ENCODE assay signal across 9 cellular contexts in genomic region chr1:154434346-154435075, GRCh38. TPM values are rescaled to one million over a fixed set of nuclear protein-coding genes. Genes with fewer than 3 reads are reported as not detected.
DNase-seq lines count a peak whose midpoint lies in the region; ATAC-seq and TF ChIP-seq lines count a peak whose summit lies in the region.
"Had no signal": no experiment of that assay in that cellular context is flagged by ENCODE, and none has a peak within 500 bp of the region (broad histone marks: within the 10 kb centered on the region; RNA-seq: fewer than 3 reads in every experiment).

No MANE protein-coding gene starts in this region.

- no TSS peak for BruUV-seq in MCF 10A (replicated peaks; lab: Mats Ljungman, UMichigan)
- BruUV-seq in mammary epithelial cell (replicated peaks; lab: Mats Ljungman, UMichigan): no TSS peak
- no TSS peak for BruUV-seq in Caco-2 (replicated peaks; lab: Mats Ljungman, UMichigan)

- TF ChIP-seq CTCF in MCF 10A (IDR thresholded peaks at IDR 0.05; ENCODE audit: unreplicated experiment) (no peak), mammary epithelial cell (conservative IDR thresholded peaks at IDR 0.05 in 1 of 2, IDR thresholded peaks at IDR 0.05 in 1 of 2; ENCODE audit: extremely low read depth in 1 of 2, insufficient read depth in 1 of 2, low read depth in 1 of 2, low read length in 2 of 2) (no peak), foreskin fibroblast (IDR thresholded peaks at IDR 0.05; ENCODE audit: low read depth, low read length) (no peak), nephron progenitor cell (IDR thresholded peaks at IDR 0.05) (no peak), uterus (IDR thresholded peaks at IDR 0.05) (no peak), Caco-2 (IDR thresholded peaks at IDR 0.05; ENCODE audit: insufficient read depth in 1 of 2, low read depth in 1 of 2, low read length in 1 of 2, severe bottlenecking in 1 of 2, unreplicated experiment in 1 of 2) (no peak)

- H3K9me3 ChIP-seq in mammary epithelial cell (replicated peaks; ENCODE audit: insufficient read depth, low read length) (no peaks in the 10 kb centered on the region), uterus (no peaks in the 10 kb centered on the region), Caco-2 (no peaks in the 10 kb centered on the region)

- H3K36me3 ChIP-seq in mammary epithelial cell (ENCODE audit: insufficient read depth, low read length) (no peaks in the 10 kb centered on the region), uterus (no peaks in the 10 kb centered on the region), Caco-2 (ENCODE audit: control insufficient read depth, insufficient read depth, low read length) (no peaks in the 10 kb centered on the region)

- H3K27ac Mint-ChIP-seq in MCF 10A (ENCODE audit: low read depth, unreplicated experiment): peak overlapping the region; percentile 39
- H3K27ac Mint-ChIP-seq in nephron progenitor cell: peak overlapping the region; percentile 64
- no peak overlapping the region for H3K27ac Mint-ChIP-seq in Caco-2 (ENCODE audit: unreplicated experiment)

- DNase-seq in MCF 10A (ENCODE audit: unreplicated experiment) (no peak), mammary epithelial cell (no peak), foreskin fibroblast (peak; percentile 30 to 65), nephron progenitor cell (no peak), uterus (peak; percentile 88 to 91), Caco-2 (no peak)
- DNase-seq: activated CD8-positive, alpha-beta memory T cell treated with anti-CD3 and anti-CD28 coated beads for 24 hours had no signal

- H3K4me3 ChIP-seq in mammary epithelial cell (replicated peaks in 1 of 3; ENCODE audit: insufficient read depth in 1 of 3, low read depth in 2 of 3, low read length in 3 of 3): no peak overlapping the region
- H3K4me3 ChIP-seq in foreskin fibroblast (ENCODE audit: low read depth in 1 of 2, low read length in 2 of 2): no peak overlapping the region
- peak overlapping the region; percentile 19 for H3K4me3 ChIP-seq in uterus
- H3K4me3 ChIP-seq in Caco-2 (ENCODE audit: low read depth, low read length): no peak overlapping the region

- dilution Hi-C loops in mammary epithelial cell (cut with HindIII; ENCODE audit: low sequenced_read_pairs): loop anchor here (5.0 kb wide), 1 partner anchor 82 kb away; no protein-coding TSS in a partner anchor

- no peaks in the 10 kb centered on the region for H3K9me3 Mint-ChIP-seq in MCF 10A (ENCODE audit: unreplicated experiment)
- no peaks in the 10 kb centered on the region for H3K9me3 Mint-ChIP-seq in nephron progenitor cell
- no peaks in the 10 kb centered on the region for H3K9me3 Mint-ChIP-seq in Caco-2 (ENCODE audit: unreplicated experiment)

- CTCF ChIA-PET in MCF 10A (lab: Yijun Ruan, JAX): interaction anchor here (0.6 to 1.6 kb wide), 10 partner anchors 14 to 165 kb away, joined by 3 to 6 read pairs (median 3); no protein-coding TSS in a partner anchor
- CTCF ChIA-PET in mammary epithelial cell (lab: Charles Lee; ENCODE audit: low non-redundant PET): no interaction called here
- CTCF ChIA-PET in Caco-2 (lab: Charles Lee): no interaction called here

- H3K4me1 ChIP-seq in mammary epithelial cell (ENCODE audit: insufficient read depth, low read length) (peaks cover 38% of the 10 kb centered on the region), uterus (peaks cover 9 to 21% of the 10 kb centered on the region in 2 donors), Caco-2 (peaks cover 11% of the 10 kb centered on the region)

- ATAC-seq in HG03460 (IDR thresholded peaks at IDR 0.05; ENCODE audit: unreplicated experiment) (no peak), esophagus mucosa (no peak)

- H3K36me3 Mint-ChIP-seq in MCF 10A (ENCODE audit: insufficient read depth, unreplicated experiment): peaks cover 90% of the 10 kb centered on the region
- no peaks in the 10 kb centered on the region for H3K36me3 Mint-ChIP-seq in nephron progenitor cell (ENCODE audit: low read depth)
- H3K36me3 Mint-ChIP-seq in Caco-2 (ENCODE audit: insufficient read depth, unreplicated experiment): no peaks in the 10 kb centered on the region

- H3K27me3 Mint-ChIP-seq in MCF 10A (ENCODE audit: insufficient read depth, unreplicated experiment): no peaks in the 10 kb centered on the region
- peaks cover 5% of the 10 kb centered on the region for H3K27me3 Mint-ChIP-seq in nephron progenitor cell (ENCODE audit: low read depth, poor library complexity)
- no peaks in the 10 kb centered on the region for H3K27me3 Mint-ChIP-seq in Caco-2 (ENCODE audit: insufficient read depth, unreplicated experiment)

- H2AFZ ChIP-seq in mammary epithelial cell (ENCODE audit: low read depth, low read length): no peak overlapping the region

- no peak overlapping the region for H3K4me2 ChIP-seq in mammary epithelial cell (ENCODE audit: insufficient read depth, low read depth, low read length)

- in situ Hi-C loops in mammary epithelial cell (cut with MboI; ENCODE audit: low sequenced_read_pairs in 2 of 2): no loop called here

- no peak overlapping the region for H3K9ac ChIP-seq in mammary epithelial cell (ENCODE audit: insufficient read depth, low read length)

- H3K27ac ChIP-seq in mammary epithelial cell (ENCODE audit: insufficient read depth, low read depth, low read length) (no peak overlapping the region), uterus (peak overlapping the region; percentile 88 to 93)

- no peaks in the 10 kb centered on the region for H3K27me3 ChIP-seq in mammary epithelial cell (ENCODE audit: insufficient read depth, low read length)
- H3K27me3 ChIP-seq in uterus: no peaks in the 10 kb centered on the region
- H3K27me3 ChIP-seq in Caco-2 (replicated peaks; ENCODE audit: control insufficient read depth, insufficient read depth, low read length): no peaks in the 10 kb centered on the region

- 72% methylated on average over 11 of the region's 18 CpGs for WGBS in mammary epithelial cell (ENCODE audit: low coverage, missing lambda C conversion rate)

- POLR2A ChIA-PET in MCF 10A (lab: Yijun Ruan, JAX): interaction anchor here (0.7 to 26.0 kb wide), 5 partner anchors 16 to 238 kb away, joined by 3 to 1077 read pairs (median 4); partner anchors contain the start of gene IL6R
- POLR2A ChIA-PET in Caco-2 (lab: Charles Lee): no interaction called here

- H3K4me1 Mint-ChIP-seq in MCF 10A (ENCODE audit: insufficient read depth, unreplicated experiment) (peaks cover 29% of the 10 kb centered on the region), nephron progenitor cell (peaks cover 18% of the 10 kb centered on the region), Caco-2 (ENCODE audit: low read depth, unreplicated experiment) (peaks cover 13% of the 10 kb centered on the region)

- no peaks in the 10 kb centered on the region for H3K79me2 ChIP-seq in mammary epithelial cell (ENCODE audit: insufficient read depth, low read length)

- intact Hi-C loops in MCF 10A (cut with micrococcal nuclease) (no loop called here), mammary epithelial cell (cut with micrococcal nuclease) (no loop called here), uterus (cut with DNase I; ENCODE audit: low total_unique reads) (no loop called here), Caco-2 (cut with micrococcal nuclease; ENCODE audit: unreplicated experiment) (no loop called here)

- H4K20me1 ChIP-seq in mammary epithelial cell (ENCODE audit: insufficient read depth, low read length): no peaks in the 10 kb centered on the region

- no peak for TF ChIP-seq POLR2A in uterus (IDR thresholded peaks at IDR 0.05)

- H3K4me3 Mint-ChIP-seq in MCF 10A (ENCODE audit: unreplicated experiment): no peak overlapping the region
- H3K4me3 Mint-ChIP-seq in nephron progenitor cell: no peak overlapping the region
- no peak overlapping the region for H3K4me3 Mint-ChIP-seq in Caco-2 (ENCODE audit: unreplicated experiment)

RNA-seq across cellular contexts. Expression of gene IL6R, which starts 29.4 kb away (rescaled TPM):
- total RNA-seq in MCF 10A (2022): 22.8 and 41.0 TPM in 2 replicates
- total RNA-seq in mammary epithelial cell: 10 to 100 TPM; 11.4 to 28.7 TPM
- 25.0 TPM for polyA plus RNA-seq in mammary epithelial cell
- 6.9 TPM for polyA minus RNA-seq in mammary epithelial cell
- 10 to 100 TPM in 3 of 4 donors, 1 to 10 TPM in 1; 9.7 to 28.2 (median 17.1) TPM for total RNA-seq in uterus
- 4.9 and 5.8 TPM in 2 replicates for total RNA-seq in Caco-2 (2022)
- total RNA-seq in esophagus mucosa: 6.1 TPM

Comparison
In these comparisons a context has a peak if more than half of its experiments do, and no peak if none do; other contexts are left out.
1. DNase-seq: peak in foreskin fibroblast (2 of 2) and uterus (2 of 2); none in MCF 10A (single experiment), mammary epithelial cell (single experiment), nephron progenitor cell (single experiment) and Caco-2 (0 of 2).
2. H3K4me3 ChIP-seq: peak in uterus (2 of 2); none in mammary epithelial cell (0 of 3), foreskin fibroblast (0 of 2) and Caco-2 (single experiment).